ENCODE assay signal across 1 cellular context in the genomic region with DNA sequence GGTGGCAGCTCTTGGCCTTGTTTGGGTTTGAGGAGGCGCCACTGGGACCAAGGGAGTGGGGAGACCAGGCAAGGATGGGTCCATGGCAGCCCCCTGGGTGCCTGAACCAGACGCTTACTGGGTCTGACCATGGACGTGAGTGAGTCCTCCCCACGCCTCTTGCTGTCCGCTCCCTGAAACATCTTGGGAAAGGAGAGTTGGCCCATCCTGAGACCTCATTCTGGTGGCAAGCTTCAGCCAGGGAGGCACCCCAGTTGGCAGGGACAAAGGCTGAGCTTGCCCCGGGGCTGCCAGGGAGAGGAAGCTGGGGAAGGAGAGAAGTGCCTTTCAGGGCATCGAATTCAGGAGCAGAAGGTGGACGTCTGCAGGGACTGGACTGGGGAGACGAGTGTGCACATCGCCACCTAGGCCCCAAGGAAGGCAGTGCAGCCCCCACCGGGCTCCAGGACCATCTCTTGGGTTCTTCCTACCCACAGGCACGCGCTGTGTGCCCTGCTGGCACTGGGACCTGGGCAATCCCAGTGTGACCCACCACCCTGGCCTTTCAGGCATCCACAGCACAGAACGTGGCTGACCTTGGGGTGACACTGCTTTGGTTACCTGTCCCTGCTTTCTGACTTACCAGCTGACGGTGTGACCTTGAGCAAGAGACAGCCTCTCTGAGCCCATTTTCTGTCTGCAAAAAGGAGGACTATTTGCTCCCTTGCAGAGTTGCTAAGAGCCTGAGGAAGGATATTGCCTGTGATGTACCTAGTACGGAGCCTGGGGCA.
TF ChIP-seq lines count a peak whose summit lies in the region.

No MANE protein-coding gene starts in this region.

TF ChIP-seq in GM23338, 12 proteins besides CTCF, POLR2A, EP300 and RAD21 (continued from another document):
- TF ChIP-seq, protein P1, sequence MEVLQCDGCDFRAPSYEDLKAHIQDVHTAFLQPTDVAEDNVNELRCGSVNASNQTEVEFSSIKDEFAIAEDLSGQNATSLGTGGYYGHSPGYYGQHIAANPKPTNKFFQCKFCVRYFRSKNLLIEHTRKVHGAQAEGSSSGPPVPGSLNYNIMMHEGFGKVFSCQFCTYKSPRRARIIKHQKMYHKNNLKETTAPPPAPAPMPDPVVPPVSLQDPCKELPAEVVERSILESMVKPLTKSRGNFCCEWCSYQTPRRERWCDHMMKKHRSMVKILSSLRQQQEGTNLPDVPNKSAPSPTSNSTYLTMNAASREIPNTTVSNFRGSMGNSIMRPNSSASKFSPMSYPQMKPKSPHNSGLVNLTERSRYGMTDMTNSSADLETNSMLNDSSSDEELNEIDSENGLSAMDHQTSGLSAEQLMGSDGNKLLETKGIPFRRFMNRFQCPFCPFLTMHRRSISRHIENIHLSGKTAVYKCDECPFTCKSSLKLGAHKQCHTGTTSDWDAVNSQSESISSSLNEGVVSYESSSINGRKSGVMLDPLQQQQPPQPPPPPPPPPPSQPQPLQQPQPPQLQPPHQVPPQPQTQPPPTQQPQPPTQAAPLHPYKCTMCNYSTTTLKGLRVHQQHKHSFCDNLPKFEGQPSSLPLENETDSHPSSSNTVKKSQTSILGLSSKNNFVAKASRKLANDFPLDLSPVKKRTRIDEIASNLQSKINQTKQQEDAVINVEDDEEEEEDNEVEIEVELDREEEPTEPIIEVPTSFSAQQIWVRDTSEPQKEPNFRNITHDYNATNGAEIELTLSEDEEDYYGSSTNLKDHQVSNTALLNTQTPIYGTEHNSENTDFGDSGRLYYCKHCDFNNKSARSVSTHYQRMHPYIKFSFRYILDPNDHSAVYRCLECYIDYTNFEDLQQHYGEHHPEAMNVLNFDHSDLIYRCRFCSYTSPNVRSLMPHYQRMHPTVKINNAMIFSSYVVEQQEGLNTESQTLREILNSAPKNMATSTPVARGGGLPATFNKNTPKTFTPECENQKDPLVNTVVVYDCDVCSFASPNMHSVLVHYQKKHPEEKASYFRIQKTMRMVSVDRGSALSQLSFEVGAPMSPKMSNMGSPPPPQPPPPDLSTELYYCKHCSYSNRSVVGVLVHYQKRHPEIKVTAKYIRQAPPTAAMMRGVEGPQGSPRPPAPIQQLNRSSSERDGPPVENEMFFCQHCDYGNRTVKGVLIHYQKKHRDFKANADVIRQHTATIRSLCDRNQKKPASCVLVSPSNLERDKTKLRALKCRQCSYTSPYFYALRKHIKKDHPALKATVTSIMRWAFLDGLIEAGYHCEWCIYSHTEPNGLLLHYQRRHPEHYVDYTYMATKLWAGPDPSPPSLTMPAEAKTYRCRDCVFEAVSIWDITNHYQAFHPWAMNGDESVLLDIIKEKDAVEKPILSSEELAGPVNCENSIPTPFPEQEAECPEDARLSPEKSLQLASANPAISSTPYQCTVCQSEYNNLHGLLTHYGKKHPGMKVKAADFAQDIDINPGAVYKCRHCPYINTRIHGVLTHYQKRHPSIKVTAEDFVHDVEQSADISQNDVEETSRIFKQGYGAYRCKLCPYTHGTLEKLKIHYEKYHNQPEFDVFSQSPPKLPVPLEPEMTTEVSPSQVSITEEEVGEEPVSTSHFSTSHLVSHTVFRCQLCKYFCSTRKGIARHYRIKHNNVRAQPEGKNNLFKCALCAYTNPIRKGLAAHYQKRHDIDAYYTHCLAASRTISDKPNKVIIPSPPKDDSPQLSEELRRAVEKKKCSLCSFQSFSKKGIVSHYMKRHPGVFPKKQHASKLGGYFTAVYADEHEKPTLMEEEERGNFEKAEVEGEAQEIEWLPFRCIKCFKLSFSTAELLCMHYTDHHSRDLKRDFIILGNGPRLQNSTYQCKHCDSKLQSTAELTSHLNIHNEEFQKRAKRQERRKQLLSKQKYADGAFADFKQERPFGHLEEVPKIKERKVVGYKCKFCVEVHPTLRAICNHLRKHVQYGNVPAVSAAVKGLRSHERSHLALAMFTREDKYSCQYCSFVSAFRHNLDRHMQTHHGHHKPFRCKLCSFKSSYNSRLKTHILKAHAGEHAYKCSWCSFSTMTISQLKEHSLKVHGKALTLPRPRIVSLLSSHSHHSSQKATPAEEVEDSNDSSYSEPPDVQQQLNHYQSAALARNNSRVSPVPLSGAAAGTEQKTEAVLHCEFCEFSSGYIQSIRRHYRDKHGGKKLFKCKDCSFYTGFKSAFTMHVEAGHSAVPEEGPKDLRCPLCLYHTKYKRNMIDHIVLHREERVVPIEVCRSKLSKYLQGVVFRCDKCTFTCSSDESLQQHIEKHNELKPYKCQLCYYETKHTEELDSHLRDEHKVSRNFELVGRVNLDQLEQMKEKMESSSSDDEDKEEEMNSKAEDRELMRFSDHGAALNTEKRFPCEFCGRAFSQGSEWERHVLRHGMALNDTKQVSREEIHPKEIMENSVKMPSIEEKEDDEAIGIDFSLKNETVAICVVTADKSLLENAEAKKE (CRISPR knock-in tag; IDR thresholded peaks at IDR 0.05) = no peak
- TF ChIP-seq STAT1 (IDR thresholded peaks at IDR 0.05; ENCODE audit: unreplicated experiment) = no peak
